In genomic region chr12:73226585-73226984, GRCh38 we compare ENCODE assay signal across 2 cellular contexts.
TF ChIP-seq lines count a peak whose summit lies in the region.

No MANE protein-coding gene starts in this region.

TF ChIP-seq in HCT116, 20 proteins besides CTCF, POLR2A, EP300 and RAD21 (continued from another document):
- TF ChIP-seq ZBTB33 (IDR thresholded peaks at IDR 0.05; ENCODE audit: extremely low read depth, insufficient replicate concordance, low read length) = no peak

TF ChIP-seq in H1, 55 proteins besides CTCF, POLR2A, EP300 and RAD21 (continued from another document):
- TF ChIP-seq CHD7 (IDR thresholded peaks at IDR 0.05; ENCODE audit: insufficient replicate concordance, low read length) (no peak), ATF3 (IDR thresholded peaks at IDR 0.05; ENCODE audit: insufficient read depth, low read depth, low read length) (no peak), CHD1 (IDR thresholded peaks at IDR 0.05; ENCODE audit: low read depth, low read length) (no peak), TEAD4 (IDR thresholded peaks at IDR 0.05; ENCODE audit: low read depth, low read length) (no peak), BRCA1 (IDR thresholded peaks at IDR 0.05; ENCODE audit: low read depth, low read length) (no peak), CTBP2 (IDR thresholded peaks at IDR 0.05; ENCODE audit: borderline replicate concordance, insufficient read depth, insufficient read length, low read length) (no peak), RFX5 (IDR thresholded peaks at IDR 0.05; ENCODE audit: borderline replicate concordance, low read depth, low read length) (no peak), ATF2 (IDR thresholded peaks at IDR 0.05; ENCODE audit: low read length) (no peak), E2F6 (IDR thresholded peaks at IDR 0.05) (no peak), RBBP5 (IDR thresholded peaks at IDR 0.05; ENCODE audit: borderline replicate concordance, low read depth, low read length) (no peak), SP4 (IDR thresholded peaks at IDR 0.05; ENCODE audit: low read length) (no peak)
